8 cellular contexts compared by ENCODE assay signal in genomic region chr1:95029532-95029931, GRCh38.
"Had no signal": no experiment of that assay in that cellular context is flagged by ENCODE, and none has a peak within 500 bp of the region (broad histone marks: within the 10 kb centered on the region; RNA-seq: fewer than 3 reads in every experiment).

No MANE protein-coding gene starts in this region.

- FAIRE-seq: G401.6, GM12878, GM12891, GM12892, GM18507, GM19239 had no signal

- ATAC-seq: GM12878 had no signal

- H3K4me3 ChIP-seq: GM12878 had no signal

- DNase-seq: GDM1, GF-D8 had no signal
